In the genomic region with DNA sequence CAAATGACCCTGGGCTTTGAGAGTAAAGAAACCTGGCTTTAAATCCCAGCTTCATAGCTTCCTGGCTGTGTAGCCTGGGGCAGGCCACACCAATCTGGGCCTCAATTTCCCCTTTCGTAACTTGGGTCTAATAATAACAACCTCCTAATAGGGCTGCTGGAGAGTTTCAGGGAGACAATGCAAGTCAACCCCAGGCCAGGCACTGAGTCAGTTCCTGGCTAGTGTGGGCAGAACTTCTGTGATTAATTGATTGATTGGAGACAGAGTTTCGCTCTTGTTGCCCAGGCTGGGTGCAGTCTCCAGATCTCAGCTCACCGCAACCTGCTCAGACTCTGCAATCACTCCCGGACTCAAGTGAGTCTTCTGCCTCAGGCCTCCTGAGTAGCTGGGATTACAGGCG, we compare ENCODE assay signal across 16 cellular contexts. TPM values are rescaled to one million over a fixed set of nuclear protein-coding genes. Genes with fewer than 3 reads are reported as not detected.
DNase-seq lines count a peak whose midpoint lies in the region; ATAC-seq and TF ChIP-seq lines count a peak whose summit lies in the region.
"Had no signal": no experiment of that assay in that cellular context is flagged by ENCODE, and none has a peak within 500 bp of the region (broad histone marks: within the 10 kb centered on the region; RNA-seq: fewer than 3 reads in every experiment).

No MANE protein-coding gene starts in this region.

- H3K27ac ChIP-seq in neutrophil, result peak overlapping the region; percentile 90
- H3K27ac ChIP-seq: GM23248, VCaP had no signal

- TF ChIP-seq CTCF in Loucy (conservative IDR thresholded peaks at IDR 0.05; ENCODE audit: low read length), result no peak
- TF ChIP-seq CTCF in neutrophil (IDR thresholded peaks at IDR 0.05), result no peak

- H3K4me1 Mint-ChIP-seq in activated CD4-positive, alpha-beta T cell treated with anti-CD3 and anti-CD28 coated beads for 36 hours, result peaks cover 60% of the 10 kb centered on the region
- H3K4me1 Mint-ChIP-seq in activated naive CD8-positive, alpha-beta T cell treated with anti-CD3 and anti-CD28 coated beads for 36 hours, result peaks cover 54% of the 10 kb centered on the region

- H3K9me2 ChIP-seq in Loucy (replicated peaks; ENCODE audit: low read depth, low read length), result no peaks in the 10 kb centered on the region

- peaks cover 19% of the 10 kb centered on the region for H3F3A ChIP-seq in Loucy (ENCODE audit: low read depth)

- H3K27ac Mint-ChIP-seq in activated CD4-positive, alpha-beta T cell treated with anti-CD3 and anti-CD28 coated beads for 36 hours, result peak overlapping the region; percentile 72
- H3K27ac Mint-ChIP-seq in activated naive CD8-positive, alpha-beta T cell treated with anti-CD3 and anti-CD28 coated beads for 36 hours, result peak overlapping the region; percentile 95

- no peaks in the 10 kb centered on the region for H3K9me3 ChIP-seq in Loucy (ENCODE audit: insufficient read depth, low read depth, low read length)
- H3K9me3 ChIP-seq in neutrophil, result no peaks in the 10 kb centered on the region

- peak overlapping the region; percentile 7 for H3K9ac ChIP-seq in Loucy (ENCODE audit: low read depth, low read length, poor library complexity, severe bottlenecking)
- H3K9ac ChIP-seq: GM23248 had no signal

- peaks cover 4% of the 10 kb centered on the region for H3K27me3 ChIP-seq in Loucy (ENCODE audit: insufficient read depth, low read length, poor library complexity, severe bottlenecking)
- H3K27me3 ChIP-seq in neutrophil, result no peaks in the 10 kb centered on the region

- no peaks in the 10 kb centered on the region for H3K27me3 Mint-ChIP-seq in activated CD4-positive, alpha-beta T cell treated with anti-CD3 and anti-CD28 coated beads for 36 hours
- H3K27me3 Mint-ChIP-seq in activated naive CD8-positive, alpha-beta T cell treated with anti-CD3 and anti-CD28 coated beads for 36 hours, result no peaks in the 10 kb centered on the region

- H3K4me1 ChIP-seq in Loucy (ENCODE audit: insufficient read depth, low read length, poor library complexity, severe bottlenecking), result peaks cover 57% of the 10 kb centered on the region
- H3K4me1 ChIP-seq in neutrophil (ENCODE audit: control insufficient read depth in 1 of 2, insufficient read depth in 1 of 2, low read depth in 1 of 2, low read length in 1 of 2), result peaks cover 75 to 84% of the 10 kb centered on the region in 2 experiments

- peaks cover 1% of the 10 kb centered on the region; the same call in 1 of the 2 replicates for H3K36me3 ChIP-seq in Loucy (ENCODE audit: insufficient read depth, low read length)
- H3K36me3 ChIP-seq in neutrophil, result peaks cover 1% of the 10 kb centered on the region

- peaks cover 13% of the 10 kb centered on the region for H3K36me3 Mint-ChIP-seq in activated CD4-positive, alpha-beta T cell treated with anti-CD3 and anti-CD28 coated beads for 36 hours (ENCODE audit: low read depth)
- H3K36me3 Mint-ChIP-seq in activated naive CD8-positive, alpha-beta T cell treated with anti-CD3 and anti-CD28 coated beads for 36 hours, result peaks cover 16% of the 10 kb centered on the region

- H4K20me1 ChIP-seq in Loucy (ENCODE audit: insufficient read depth, low read length, poor library complexity, severe bottlenecking), result peaks cover 9% of the 10 kb centered on the region

- H3K4me3 Mint-ChIP-seq in activated CD4-positive, alpha-beta T cell treated with anti-CD3 and anti-CD28 coated beads for 36 hours, result peak overlapping the region; percentile 21
- H3K4me3 Mint-ChIP-seq in activated naive CD8-positive, alpha-beta T cell treated with anti-CD3 and anti-CD28 coated beads for 36 hours, result peak overlapping the region; percentile 47

- no peak for ATAC-seq in activated CD4-positive, alpha-beta T cell treated with anti-CD3 and anti-CD28 coated beads for 36 hours
- ATAC-seq: left colon had no signal

- intact Hi-C loops in activated CD4-positive, alpha-beta T cell treated with anti-CD3 and anti-CD28 coated beads for 36 hours (cut with DNase I, micrococcal nuclease), result loop anchor here in 1 of 2 experiments (10.0 kb wide), 1 partner anchor 283 kb away; the partner anchor contains the start of genes NAIF1 and SLC25A25

- H2AFZ ChIP-seq in Loucy (ENCODE audit: low read length), result no peak overlapping the region
- H2AFZ ChIP-seq: GM23248 had no signal

- H3K4me3 ChIP-seq in Loucy (ENCODE audit: low read length, poor library complexity, severe bottlenecking) (no peak overlapping the region), neutrophil (ENCODE audit: low read depth in 1 of 2, low read length in 1 of 2) (peak overlapping the region in 1 of 2 experiments; percentile 78)
- H3K4me3 ChIP-seq: GM23248, skin epidermis had no signal

- POLR2A ChIA-PET in activated CD4-positive, alpha-beta T cell treated with anti-CD3 and anti-CD28 coated beads for 36 hours (lab: Charles Lee), result no interaction called here

- CTCF ChIA-PET in activated CD4-positive, alpha-beta T cell treated with anti-CD3 and anti-CD28 coated beads for 36 hours (lab: Charles Lee), result interaction anchor here (0.7 kb wide), 1 partner anchor 11 kb away, joined by 3 read pairs; no protein-coding TSS in a partner anchor

- H3K9me3 Mint-ChIP-seq in activated CD4-positive, alpha-beta T cell treated with anti-CD3 and anti-CD28 coated beads for 36 hours (ENCODE audit: low read depth), result no peaks in the 10 kb centered on the region
- H3K9me3 Mint-ChIP-seq in activated naive CD8-positive, alpha-beta T cell treated with anti-CD3 and anti-CD28 coated beads for 36 hours, result no peaks in the 10 kb centered on the region

- peak overlapping the region; percentile 35 for H3K4me2 ChIP-seq in Loucy (ENCODE audit: low read depth, low read length, poor library complexity, severe bottlenecking)

- peaks cover 70% of the 10 kb centered on the region for H3K79me2 ChIP-seq in Loucy (ENCODE audit: insufficient read depth, low read length)

- no peak for DNase-seq in activated CD4-positive, alpha-beta T cell treated with anti-CD3 and anti-CD28 coated beads for 36 hours
- no peak for DNase-seq in activated CD4-positive, alpha-beta T cell treated with anti-CD3 and anti-CD28 coated beads, Interleukin-2, amount 50 U/mL, for 4 hours
- no peak for DNase-seq in activated naive CD8-positive, alpha-beta T cell treated with anti-CD3 and anti-CD28 coated beads for 36 hours
- DNase-seq in activated gamma-delta T cell (lab: John Stamatoyannopoulos, UW) (no peak), NCI-H2196 (lab: John Stamatoyannopoulos, UW; ENCODE audit: unreplicated experiment) (no peak), NCI-H748 treated with DMSO at 0.1 percent for 48 hours (lab: John Stamatoyannopoulos, UW) (no peak)
- DNase-seq: GM23248; left colon; NCI-H1092; NCI-H774; stimulated activated CD4-positive, alpha-beta T cell treated with anti-CD3 and anti-CD28 coated beads, Interleukin-4, amount 100 ng/mL, for 4 hours; trophoblast cell had no signal

RNA-seq across cellular contexts. Expression of gene SH2D3C, which starts 3.4 kb away (rescaled TPM):
- 10 to 100 TPM; 30.3 to 35.2 TPM for total RNA-seq in activated CD4-positive, alpha-beta T cell treated with anti-CD3 and anti-CD28 coated beads for 36 hours
- total RNA-seq in activated naive CD8-positive, alpha-beta T cell treated with anti-CD3 and anti-CD28 coated beads for 36 hours, result 10 to 100 TPM; 20.4 to 21.5 TPM
- total RNA-seq: GM23248 had no signal

RNA-seq across cellular contexts. Expression of gene CDK9, which starts 4.0 kb away (rescaled TPM):
- total RNA-seq in activated CD4-positive, alpha-beta T cell treated with anti-CD3 and anti-CD28 coated beads for 36 hours, result 10 to 100 TPM; 63.8 to 80.4 TPM
- 10 to 100 TPM; 85.2 to 94.2 TPM for total RNA-seq in activated naive CD8-positive, alpha-beta T cell treated with anti-CD3 and anti-CD28 coated beads for 36 hours

RNA-seq across cellular contexts. Expression of gene FPGS, which starts 20.9 kb away (rescaled TPM):
- 10 to 100 TPM; 71.9 to 80.4 TPM for total RNA-seq in activated CD4-positive, alpha-beta T cell treated with anti-CD3 and anti-CD28 coated beads for 36 hours
- total RNA-seq in activated naive CD8-positive, alpha-beta T cell treated with anti-CD3 and anti-CD28 coated beads for 36 hours, result 10 to 100 TPM; 86.3 to 88.0 TPM

RNA-seq across cellular contexts. Expression of gene TOR2A, which starts 46.7 kb away (rescaled TPM):
- 10 to 100 TPM; 11.3 to 14.0 TPM for total RNA-seq in activated CD4-positive, alpha-beta T cell treated with anti-CD3 and anti-CD28 coated beads for 36 hours
- total RNA-seq in activated naive CD8-positive, alpha-beta T cell treated with anti-CD3 and anti-CD28 coated beads for 36 hours, result 10 to 100 TPM; 17.7 to 18.1 TPM
